In the genomic region with DNA sequence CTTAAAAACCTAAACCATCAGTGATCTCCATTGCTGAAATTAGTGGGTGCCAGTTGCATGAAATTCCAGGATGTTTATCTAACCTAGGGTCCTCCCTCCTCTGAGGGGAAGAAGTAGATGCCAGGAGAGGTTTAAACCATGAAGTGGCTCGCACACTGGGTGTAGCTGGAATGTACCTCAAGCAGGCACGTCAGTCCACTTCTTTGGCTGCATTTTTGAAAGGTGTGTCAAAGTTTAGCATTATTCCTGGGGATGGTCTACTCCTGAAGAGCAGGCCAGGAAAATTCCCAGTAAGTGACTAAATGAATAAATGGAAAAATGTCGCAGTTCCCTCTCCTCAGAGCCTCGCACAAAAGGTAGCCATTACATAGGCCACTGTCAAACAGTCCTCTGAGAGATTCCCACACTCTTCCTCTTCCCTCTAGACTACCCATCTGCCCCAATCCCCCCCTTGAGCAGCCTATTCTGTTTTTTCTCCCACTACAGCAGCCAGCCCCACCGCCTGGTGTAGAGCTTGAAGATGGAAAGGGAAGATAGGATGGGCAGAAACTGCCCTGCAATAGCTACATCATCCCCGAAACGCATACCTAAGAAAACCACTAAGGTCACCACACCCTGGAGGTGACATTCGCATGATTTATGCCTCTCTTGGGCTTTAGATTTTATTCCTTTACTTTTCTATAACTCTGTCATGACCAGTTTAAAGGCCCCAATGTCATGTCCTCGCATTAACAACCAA, we compare ENCODE assay signal across 8 cellular contexts. TPM values are rescaled to one million over a fixed set of nuclear protein-coding genes. Genes with fewer than 3 reads are reported as not detected.
DNase-seq lines count a peak whose midpoint lies in the region; ATAC-seq and TF ChIP-seq lines count a peak whose summit lies in the region.

No MANE protein-coding gene starts in this region.

- H3K4me1 ChIP-seq in foreskin keratinocyte (peaks cover 43% of the 10 kb centered on the region), skeletal muscle tissue (ENCODE audit: control insufficient read depth in 3 of 3, insufficient read depth in 3 of 3, low read length in 3 of 3) (peaks cover 0 to 4% (median 0%) of the 10 kb centered on the region in 3 donors)

- H3K4me3 Mint-ChIP-seq in T-cell: peak overlapping the region; percentile 97 to 98 (median 97)

- ATAC-seq in T-cell (replicated peaks in 1 of 4) (no peak), foreskin keratinocyte (peak; percentile 73), GM21526 (IDR thresholded peaks at IDR 0.05; ENCODE audit: low FRiP score, unreplicated experiment) (no peak), GM21619 (IDR thresholded peaks at IDR 0.05; ENCODE audit: unreplicated experiment) (no peak)

- H3K9me3 ChIP-seq in skeletal muscle tissue (ENCODE audit: control insufficient read depth in 3 of 3, low read length in 3 of 3): no peaks in the 10 kb centered on the region

- peak overlapping the region; percentile 83 to 89 (median 87) for H3K4me3 ChIP-seq in skeletal muscle tissue (ENCODE audit: low read length in 3 of 3)

- peak overlapping the region in 1 of 2 donors; percentile 85 for H3K27ac Mint-ChIP-seq in T-cell

- H3K27me3 ChIP-seq in foreskin keratinocyte (no peaks in the 10 kb centered on the region), skeletal muscle tissue (ENCODE audit: control insufficient read depth in 3 of 3, insufficient read depth in 3 of 3, low read length in 3 of 3) (no peaks in the 10 kb centered on the region)

- H3K27ac ChIP-seq in foreskin keratinocyte: peak overlapping the region; percentile 86
- H3K27ac ChIP-seq in skeletal muscle tissue (ENCODE audit: low read depth, low read length): no peak overlapping the region

- peaks cover 35 to 38% (median 37%) of the 10 kb centered on the region in 3 donors for H3K4me1 Mint-ChIP-seq in T-cell

- peak; percentile 2 for TF ChIP-seq CTCF in foreskin keratinocyte (conservative IDR thresholded peaks at IDR 0.05)

- CTCF ChIA-PET in T-cell (lab: Charles Lee): no interaction called here

- no peaks in the 10 kb centered on the region for H3K9me3 Mint-ChIP-seq in T-cell

- POLR2A ChIA-PET in T-cell (lab: Charles Lee): no interaction called here

- no peaks in the 10 kb centered on the region for H3K27me3 Mint-ChIP-seq in T-cell

- H3K36me3 ChIP-seq in skeletal muscle tissue (ENCODE audit: control insufficient read depth in 3 of 3, insufficient read depth in 3 of 3, low read length in 3 of 3): no peaks in the 10 kb centered on the region

- DNase-seq in HPDE6-E6E7 (ENCODE audit: extremely low spot score) (peak; percentile 34), T-cell (no peak), foreskin keratinocyte (peak; percentile 89 to 98), ACHN (no peak)
- no peak for DNase-seq in stimulated activated CD4-positive, alpha-beta T cell treated with anti-CD3 and anti-CD28 coated beads, Interleukin-1b, Interleukin-23, amount 100 ng/mL, for 48 hours

- peak overlapping the region in 1 of 3 donors; percentile 86 for H3K9ac ChIP-seq in skeletal muscle tissue (ENCODE audit: low read depth in 1 of 3, low read length in 3 of 3)

- peaks cover 3% of the 10 kb centered on the region for H3K36me3 Mint-ChIP-seq in T-cell

- in situ Hi-C loops in ACHN (cut with HindIII; ENCODE audit: low pct_ligation_motif_present, low pct_unique_long_range_greater_than_20kb, low sequenced_read_pairs): no loop called here

RNA-seq across cellular contexts. Expression of a gene that starts 0.7 kb away (rescaled TPM):
- 10 to 100 TPM; 47.2 to 55.8 (median 53.4) TPM for total RNA-seq in T-cell
- 119 and 120 TPM in 2 replicates for total RNA-seq in foreskin keratinocyte
- 23.8 and 29.1 TPM in 2 replicates for polyA plus RNA-seq in foreskin keratinocyte
- total RNA-seq in skeletal muscle tissue: 19.8 TPM

Comparison
In these comparisons a context has a peak if more than half of its experiments do, and no peak if none do; other contexts are left out.
1. DNase-seq: peak in HPDE6-E6E7 (single experiment) and foreskin keratinocyte (2 of 2); none in T-cell (0 of 34), ACHN (single experiment) and stimulated activated CD4-positive, alpha-beta T cell treated with anti-CD3 and anti-CD28 coated beads, Interleukin-1b, Interleukin-23, amount 100 ng/mL, for 48 hours (single experiment).